In the genomic region with DNA sequence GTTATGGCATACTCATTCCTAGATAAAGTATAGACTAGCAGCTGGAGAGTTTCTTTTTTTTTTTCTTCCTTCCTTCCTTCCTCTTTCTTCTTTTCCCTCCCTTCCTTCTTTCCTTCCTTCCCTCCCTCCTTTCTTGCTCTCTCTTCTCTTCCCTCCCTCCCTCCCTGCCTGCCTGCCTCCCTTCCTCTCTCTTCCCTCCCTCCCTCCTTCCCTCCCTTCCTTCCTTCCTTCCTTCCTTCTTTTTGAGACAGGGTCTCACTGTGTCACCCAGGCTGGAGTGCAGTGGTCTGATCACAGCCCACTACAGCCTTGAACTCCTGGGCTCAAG, we compare ENCODE assay signal across 14 cellular contexts. TPM values are rescaled to one million over a fixed set of nuclear protein-coding genes. Genes with fewer than 3 reads are reported as not detected.
DNase-seq lines count a peak whose midpoint lies in the region; ATAC-seq, FAIRE-seq and TF ChIP-seq lines count a peak whose summit lies in the region.
"Had no signal": no experiment of that assay in that cellular context is flagged by ENCODE, and none has a peak within 500 bp of the region (broad histone marks: within the 10 kb centered on the region; RNA-seq: fewer than 3 reads in every experiment).

No MANE protein-coding gene starts in this region.

- no peaks in the 10 kb centered on the region for H3K36me3 ChIP-seq in SK-N-SH (replicated peaks in 1 of 2; ENCODE audit: control insufficient read depth in 1 of 2, insufficient read depth in 2 of 2, low read length in 1 of 2)
- no peaks in the 10 kb centered on the region for H3K36me3 ChIP-seq in prostate gland
- H3K36me3 ChIP-seq in urinary bladder (ENCODE audit: insufficient read depth), result no peaks in the 10 kb centered on the region

- TF ChIP-seq RAD21 in SK-N-SH (IDR thresholded peaks at IDR 0.05; ENCODE audit: low read length), result no peak

- FAIRE-seq in RCC 7860 (lab: Jason Lieb, UNC), result no peak

- H3K9ac ChIP-seq in SK-N-SH, result no peak overlapping the region

- CTCF ChIA-PET in SK-N-SH (lab: Yijun Ruan, JAX), result interaction anchor here (0.7 to 1.7 kb wide), 4 partner anchors 11 to 60 kb away, joined by 3 to 4 read pairs (median 4); no protein-coding TSS in a partner anchor

- TF ChIP-seq EP300 in SK-N-SH (IDR thresholded peaks at IDR 0.05; ENCODE audit: borderline replicate concordance in 1 of 2, low read depth in 1 of 2, low read length in 1 of 2), result no peak

- no peaks in the 10 kb centered on the region for H3K9me2 ChIP-seq in SK-N-SH

- DNase-seq in SK-N-SH, result no peak
- no peak for DNase-seq in Right ventricle myocardium superior
- no peak for DNase-seq in prostate gland (ENCODE audit: low spot score)
- no peak for DNase-seq in effector CD4-positive, alpha-beta T cell
- no peak for DNase-seq in activated naive CD4-positive, alpha-beta T cell (lab: John Stamatoyannopoulos, UW)
- DNase-seq in RCC 7860 (ENCODE audit: low spot score), result no peak
- DNase-seq: 8988T; activated gamma-delta T cell; GOT3; NCI-H187; NCI-H524 treated with DMSO at 0.1 percent for 48 hours; stimulated activated CD4-positive, alpha-beta T cell treated with anti-CD3 and anti-CD28 coated beads, Interleukin-4, amount 100 ng/mL, for 1 hour had no signal

- H3K4me2 ChIP-seq in SK-N-SH, result peak overlapping the region; percentile 36; the same call in 1 of the 2 replicates

- POLR2A ChIA-PET in SK-N-SH (lab: Yijun Ruan, JAX), result interaction anchor here (1.3 to 1.4 kb wide), 2 partner anchors 8 to 9 kb away, joined by 3 read pairs; no protein-coding TSS in a partner anchor

- H3K4me1 ChIP-seq in SK-N-SH (ENCODE audit: control insufficient read depth in 1 of 2, insufficient read depth in 2 of 2, low read depth in 1 of 2, low read length in 1 of 2) (peaks cover 15 to 16% of the 10 kb centered on the region in 2 experiments), prostate gland (replicated peaks) (peaks cover 4% of the 10 kb centered on the region), urinary bladder (ENCODE audit: insufficient read depth) (peaks cover 2% of the 10 kb centered on the region)

- TF ChIP-seq CTCF in SK-N-SH (IDR thresholded peaks at IDR 0.05) (no peak), prostate gland (IDR thresholded peaks at IDR 0.05) (no peak)

- TF ChIP-seq POLR2A in prostate gland (IDR thresholded peaks at IDR 0.05), result no peak

- H2AFZ ChIP-seq in SK-N-SH (ENCODE audit: low read depth), result no peak overlapping the region

- intact Hi-C loops in Right ventricle myocardium superior (cut with DNase I), result no loop called here
- intact Hi-C loops in prostate gland (cut with DNase I), result loop anchor here (10.0 kb wide), 1 partner anchor 65 kb away; no protein-coding TSS in a partner anchor

- H3K79me2 ChIP-seq in SK-N-SH (ENCODE audit: insufficient read depth), result no peaks in the 10 kb centered on the region

- ATAC-seq in SK-N-SH treated with all-trans-retinoic acid at 6 μM for 48 hours (no peak; the same call in 2 of the 3 replicates), Right ventricle myocardium superior (ENCODE audit: poor library complexity) (peak; percentile 45)

- peaks cover 29% of the 10 kb centered on the region for H3F3A ChIP-seq in SK-N-SH (replicated peaks; ENCODE audit: insufficient read depth)

- H3K27ac ChIP-seq in SK-N-SH (ENCODE audit: low read depth in 2 of 2, low read length in 1 of 2) (peak overlapping the region; percentile 63 to 86), prostate gland (peak overlapping the region; percentile 42 to 46), urinary bladder (ENCODE audit: low read depth) (peak overlapping the region; percentile 5)

- H3K27me3 ChIP-seq in SK-N-SH (ENCODE audit: insufficient read depth) (no peaks in the 10 kb centered on the region), prostate gland (replicated peaks; ENCODE audit: insufficient read depth) (no peaks in the 10 kb centered on the region)

- H3K4me3 ChIP-seq in SK-N-SH (ENCODE audit: low read depth in 2 of 2, low read length in 1 of 2) (no peak overlapping the region), prostate gland (no peak overlapping the region), urinary bladder (ENCODE audit: low read depth, low read length) (no peak overlapping the region)

- H3K9me3 ChIP-seq in SK-N-SH (no peaks in the 10 kb centered on the region), prostate gland (no peaks in the 10 kb centered on the region)

- no peaks in the 10 kb centered on the region for H4K20me1 ChIP-seq in SK-N-SH (ENCODE audit: insufficient read depth)

TF ChIP-seq in SK-N-SH, 30 proteins besides CTCF, POLR2A, EP300 and RAD21:
- no peak for TF ChIP-seq EZH2phosphoT487 (IDR thresholded peaks at IDR 0.05; ENCODE audit: borderline replicate concordance, low read depth)

TF ChIP-seq in SK-N-SH treated with all-trans-retinoic acid at 6 μM for 48 hours, 23 proteins besides CTCF, POLR2A, EP300 and RAD21 (continues in another document):
- no peak for TF ChIP-seq ZNF70 (CRISPR knock-in tag; IDR thresholded peaks at IDR 0.05)
- TF ChIP-seq RARB (CRISPR knock-in tag; IDR thresholded peaks at IDR 0.05), result no peak
- no peak for TF ChIP-seq ZNF565 (CRISPR knock-in tag; conservative IDR thresholded peaks at IDR 0.05; ENCODE audit: low read depth)
- no peak for TF ChIP-seq SNAI2 (CRISPR knock-in tag; IDR thresholded peaks at IDR 0.05)
- TF ChIP-seq ZNF8 (CRISPR knock-in tag; IDR thresholded peaks at IDR 0.05), result no peak
- TF ChIP-seq, protein P1, sequence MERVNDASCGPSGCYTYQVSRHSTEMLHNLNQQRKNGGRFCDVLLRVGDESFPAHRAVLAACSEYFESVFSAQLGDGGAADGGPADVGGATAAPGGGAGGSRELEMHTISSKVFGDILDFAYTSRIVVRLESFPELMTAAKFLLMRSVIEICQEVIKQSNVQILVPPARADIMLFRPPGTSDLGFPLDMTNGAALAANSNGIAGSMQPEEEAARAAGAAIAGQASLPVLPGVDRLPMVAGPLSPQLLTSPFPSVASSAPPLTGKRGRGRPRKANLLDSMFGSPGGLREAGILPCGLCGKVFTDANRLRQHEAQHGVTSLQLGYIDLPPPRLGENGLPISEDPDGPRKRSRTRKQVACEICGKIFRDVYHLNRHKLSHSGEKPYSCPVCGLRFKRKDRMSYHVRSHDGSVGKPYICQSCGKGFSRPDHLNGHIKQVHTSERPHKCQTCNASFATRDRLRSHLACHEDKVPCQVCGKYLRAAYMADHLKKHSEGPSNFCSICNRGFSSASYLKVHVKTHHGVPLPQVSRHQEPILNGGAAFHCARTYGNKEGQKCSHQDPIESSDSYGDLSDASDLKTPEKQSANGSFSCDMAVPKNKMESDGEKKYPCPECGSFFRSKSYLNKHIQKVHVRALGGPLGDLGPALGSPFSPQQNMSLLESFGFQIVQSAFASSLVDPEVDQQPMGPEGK (CRISPR knock-in tag; IDR thresholded peaks at IDR 0.05; ENCODE audit: borderline replicate concordance), result no peak
- no peak for TF ChIP-seq ARNTL (CRISPR knock-in tag; IDR thresholded peaks at IDR 0.05; ENCODE audit: borderline replicate concordance, low read depth)
- TF ChIP-seq, protein P2, sequence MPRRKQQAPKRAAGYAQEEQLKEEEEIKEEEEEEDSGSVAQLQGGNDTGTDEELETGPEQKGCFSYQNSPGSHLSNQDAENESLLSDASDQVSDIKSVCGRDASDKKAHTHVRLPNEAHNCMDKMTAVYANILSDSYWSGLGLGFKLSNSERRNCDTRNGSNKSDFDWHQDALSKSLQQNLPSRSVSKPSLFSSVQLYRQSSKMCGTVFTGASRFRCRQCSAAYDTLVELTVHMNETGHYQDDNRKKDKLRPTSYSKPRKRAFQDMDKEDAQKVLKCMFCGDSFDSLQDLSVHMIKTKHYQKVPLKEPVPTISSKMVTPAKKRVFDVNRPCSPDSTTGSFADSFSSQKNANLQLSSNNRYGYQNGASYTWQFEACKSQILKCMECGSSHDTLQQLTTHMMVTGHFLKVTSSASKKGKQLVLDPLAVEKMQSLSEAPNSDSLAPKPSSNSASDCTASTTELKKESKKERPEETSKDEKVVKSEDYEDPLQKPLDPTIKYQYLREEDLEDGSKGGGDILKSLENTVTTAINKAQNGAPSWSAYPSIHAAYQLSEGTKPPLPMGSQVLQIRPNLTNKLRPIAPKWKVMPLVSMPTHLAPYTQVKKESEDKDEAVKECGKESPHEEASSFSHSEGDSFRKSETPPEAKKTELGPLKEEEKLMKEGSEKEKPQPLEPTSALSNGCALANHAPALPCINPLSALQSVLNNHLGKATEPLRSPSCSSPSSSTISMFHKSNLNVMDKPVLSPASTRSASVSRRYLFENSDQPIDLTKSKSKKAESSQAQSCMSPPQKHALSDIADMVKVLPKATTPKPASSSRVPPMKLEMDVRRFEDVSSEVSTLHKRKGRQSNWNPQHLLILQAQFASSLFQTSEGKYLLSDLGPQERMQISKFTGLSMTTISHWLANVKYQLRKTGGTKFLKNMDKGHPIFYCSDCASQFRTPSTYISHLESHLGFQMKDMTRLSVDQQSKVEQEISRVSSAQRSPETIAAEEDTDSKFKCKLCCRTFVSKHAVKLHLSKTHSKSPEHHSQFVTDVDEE (CRISPR knock-in tag; IDR thresholded peaks at IDR 0.05), result no peak

RNA-seq across cellular contexts. Expression of a gene that starts 7.0 kb away (rescaled TPM):
- 13.0 and 14.4 TPM in 2 replicates for polyA plus RNA-seq in SK-N-SH (2012; rRNA removed)
- polyA plus RNA-seq in SK-N-SH (2012; cell fraction: cytosol; rRNA removed), result 10.2 and 11.4 TPM in 2 replicates
- polyA plus RNA-seq in SK-N-SH (2012; cell fraction: nucleus; rRNA removed), result 11.8 and 24.0 TPM in 2 replicates
- total RNA-seq in Right ventricle myocardium superior, result 12.3 TPM
- total RNA-seq in prostate gland, result 10 to 100 TPM; 33.7 to 53.0 TPM
- total RNA-seq in urinary bladder, result 53.3 TPM
- polyA plus RNA-seq in urinary bladder, result 12.9 TPM

RNA-seq across cellular contexts. Expression of a gene that starts 47.5 kb away (rescaled TPM):
- polyA plus RNA-seq in SK-N-SH (2012; rRNA removed) (66.5 and 91.7 TPM in 2 replicates), urinary bladder (27.1 TPM)
- polyA plus RNA-seq in SK-N-SH (2012; cell fraction: cytosol; rRNA removed), result 66.4 and 80.8 TPM in 2 replicates
- 47.6 and 88.1 TPM in 2 replicates for polyA plus RNA-seq in SK-N-SH (2012; cell fraction: nucleus; rRNA removed)
- total RNA-seq in Right ventricle myocardium superior (24.1 TPM), prostate gland (10 to 100 TPM; 18.4 to 51.0 TPM), urinary bladder (19.0 TPM)

RNA-seq across cellular contexts. Expression of a gene that starts 47.6 kb away (rescaled TPM):
- polyA plus RNA-seq in SK-N-SH (2012; rRNA removed) (83.0 and 96.6 TPM in 2 replicates), urinary bladder (76.5 TPM)
- 60.3 and 84.3 TPM in 2 replicates for polyA plus RNA-seq in SK-N-SH (2012; cell fraction: cytosol; rRNA removed)
- polyA plus RNA-seq in SK-N-SH (2012; cell fraction: nucleus; rRNA removed), result 54.0 and 64.1 TPM in 2 replicates
- total RNA-seq in Right ventricle myocardium superior (52.5 TPM), prostate gland (100 to 1,000 TPM; 124 to 171 TPM), urinary bladder (67.9 TPM)

Comparison
In these comparisons a context has a peak if more than half of its experiments do, and no peak if none do; other contexts are left out.
1. H3K27ac ChIP-seq: peak in every context shown above with its lines; median percentile 74 in SK-N-SH; 44 in prostate gland; 5 in urinary bladder.